In genomic region chr16:2980227-2981176, GRCh38 we compare ENCODE assay signal across 8 cellular contexts. TPM values are rescaled to one million over a fixed set of nuclear protein-coding genes. Genes with fewer than 3 reads are reported as not detected.
DNase-seq lines count a peak whose midpoint lies in the region; ATAC-seq and TF ChIP-seq lines count a peak whose summit lies in the region.

Gene PKMYT1, minus strand, starts transcription at chr16:2980446. Its CDS starts 789 bp downstream, at chr16:2979657.

- peak; percentile 87 to 93 for TF ChIP-seq POLR2A in adrenal gland (IDR thresholded peaks at IDR 0.05)
- TF ChIP-seq POLR2A in heart left ventricle (IDR thresholded peaks at IDR 0.05): peak; percentile 65 to 98
- peak; percentile 56 to 99 (median 88) for TF ChIP-seq POLR2A in upper lobe of left lung (IDR thresholded peaks at IDR 0.05)

- no peak for TF ChIP-seq CTCF in GM12865 (IDR thresholded peaks at IDR 0.05; ENCODE audit: insufficient read depth, low read depth, low read length, missing control alignments)
- TF ChIP-seq CTCF in adrenal gland (IDR thresholded peaks at IDR 0.05): no peak
- TF ChIP-seq CTCF in heart left ventricle (IDR thresholded peaks at IDR 0.05): peak in 1 of 12 donors; percentile 7
- peak in 1 of 6 experiments; percentile 34 for TF ChIP-seq CTCF in upper lobe of left lung (IDR thresholded peaks at IDR 0.05)

- H3K9me3 ChIP-seq in adrenal gland (replicated peaks in 1 of 3) (no peaks in the 10 kb centered on the region), heart left ventricle (no peaks in the 10 kb centered on the region), upper lobe of left lung (no peaks in the 10 kb centered on the region)

- peak in 1 of 4 donors; percentile 48 for TF ChIP-seq EP300 in upper lobe of left lung (IDR thresholded peaks at IDR 0.05)

- H3K36me3 ChIP-seq in adrenal gland (replicated peaks in 1 of 2) (no peaks in the 10 kb centered on the region), heart left ventricle (peaks cover 0 to 2% (median 0%) of the 10 kb centered on the region in 9 donors), upper lobe of left lung (no peaks in the 10 kb centered on the region)

- WGBS in adrenal gland, 4 donors: 6 to 83% (median 11%) methylated on average over 6 to 91 of the region's 91 CpGs
- 4 to 15% (median 6%) methylated on average over 32 to 91 of the region's 91 CpGs for WGBS in heart left ventricle, 4 donors
- WGBS in upper lobe of left lung, 2 donors: 14 to 78% methylated on average over 7 to 38 of the region's 91 CpGs

- ATAC-seq in HG02642 (IDR thresholded peaks at IDR 0.05; ENCODE audit: poor library complexity, unreplicated experiment) (peak; percentile 75), heart left ventricle (peak; percentile 59 to 96 (median 94)), upper lobe of left lung (ENCODE audit: low FRiP score in 2 of 2) (peak; percentile 92 to 97)

- peak within 1 kb of the TSS; percentile 97 for H3K4me3 ChIP-seq in GM12865 (ENCODE audit: low read depth, low read length)
- peak within 1 kb of the TSS in 3 of 4 donors; percentile 16 to 72 (median 62) for H3K4me3 ChIP-seq in adrenal gland
- H3K4me3 ChIP-seq in heart left ventricle: peak within 1 kb of the TSS; percentile 58 to 93 (median 78)
- peak within 1 kb of the TSS; percentile 57 to 82 (median 68) for H3K4me3 ChIP-seq in upper lobe of left lung

- intact Hi-C loops in T-helper 1 cell treated with Interleukin-12 subunit alpha and Interleukin-12 subunit beta and Interleukin-4 antibody, amounts not matched to agents 30 ng/mL and 1 ng/mL, for 36 hours (cut with micrococcal nuclease): loop anchor here (1.0 kb wide), 3 partner anchors 11 to 69 kb away; partner anchors contain the start of genes FLYWCH1, PAQR4 and THOC6
- intact Hi-C loops in adrenal gland (cut with DNase I) (loop anchor here in 1 of 2 donors (10.0 kb wide), 1 partner anchor 56 kb away; no protein-coding TSS in a partner anchor), heart left ventricle (cut with DNase I) (loop anchor here in 1 of 10 donors (2.0 to 5.0 kb wide), 2 partner anchors 54 to 68 kb away; partner anchors contain the start of gene FLYWCH1), posterior cingulate gyrus (cut with DNase I) (loop anchor here (5.0 kb wide), 1 partner anchor 68 kb away; the partner anchor contains the start of gene FLYWCH1)

- H3K27me3 ChIP-seq in adrenal gland (peaks cover 4% of the 10 kb centered on the region), heart left ventricle (peaks cover 0 to 12% (median 4%) of the 10 kb centered on the region in 9 donors), upper lobe of left lung (no peaks in the 10 kb centered on the region)

- peak; percentile 94 for DNase-seq in GM12865 (ENCODE audit: low read depth)
- peak; percentile 63 for DNase-seq in NCI-H1105 treated with DMSO at 0.1 percent for 48 hours (lab: John Stamatoyannopoulos, UW)
- DNase-seq in adrenal gland: peak; percentile 85 to 93 (median 90)
- peak; percentile 90 to 96 (median 93) for DNase-seq in heart left ventricle
- peak; percentile 83 to 99 (median 90) for DNase-seq in posterior cingulate gyrus
- DNase-seq in upper lobe of left lung: peak; percentile 90 to 99

- H3K27ac ChIP-seq in adrenal gland (peak within 1 kb of the TSS in 4 of 5 donors; percentile 78 to 84 (median 82)), heart left ventricle (peak within 1 kb of the TSS; percentile 63 to 95 (median 85)), upper lobe of left lung (peak within 1 kb of the TSS; percentile 79 to 96 (median 86))

- H3K4me1 ChIP-seq in adrenal gland (replicated peaks in 1 of 2) (peaks cover 12 to 24% of the 10 kb centered on the region in 2 donors), heart left ventricle (peaks cover 0 to 37% (median 28%) of the 10 kb centered on the region in 12 donors), upper lobe of left lung (peaks cover 17 to 39% (median 24%) of the 10 kb centered on the region in 4 donors)

RNA-seq across cellular contexts. Expression of gene PKMYT1, which starts in this region (rescaled TPM):
- total RNA-seq in T-helper 1 cell treated with Interleukin-12 subunit alpha and Interleukin-12 subunit beta and Interleukin-4 antibody, amounts not matched to agents 30 ng/mL and 1 ng/mL, for 36 hours: 91.5 and 92.0 TPM in 2 replicates
- total RNA-seq in adrenal gland (1 to 10 TPM in 7 of 8 donors, under 1 TPM in 1; 0.46 to 4.5 (median 2.9) TPM), heart left ventricle (10 to 100 TPM in 1 of 9 donors, 1 to 10 TPM in 4, under 1 TPM in 4; 0.72 to 11.9 (median 1.2) TPM), upper lobe of left lung (10 to 100 TPM in 1 of 6 donors, 1 to 10 TPM in 4, under 1 TPM in 1; 0.39 to 19.1 (median 5.4) TPM)
- polyA plus RNA-seq in adrenal gland (1 to 10 TPM; 1.0 to 3.7 (median 2.0) TPM), heart left ventricle (1 to 10 TPM; 1.3 to 2.5 TPM)

Comparison
In these comparisons a context has a peak if more than half of its experiments do, and no peak if none do; other contexts are left out.
1. Peak in every context shown above with its lines: DNase-seq, ATAC-seq, H3K4me3 ChIP-seq and H3K27ac ChIP-seq.